ENCODE assay signal across 1 cellular context in genomic region chr7:19919156-19920085, GRCh38.
TF ChIP-seq lines count a peak whose summit lies in the region.

No MANE protein-coding gene starts in this region.

TF ChIP-seq in WTC11, 78 proteins besides CTCF, POLR2A, EP300 and RAD21 (continued from another document):
- TF ChIP-seq, protein P1, sequence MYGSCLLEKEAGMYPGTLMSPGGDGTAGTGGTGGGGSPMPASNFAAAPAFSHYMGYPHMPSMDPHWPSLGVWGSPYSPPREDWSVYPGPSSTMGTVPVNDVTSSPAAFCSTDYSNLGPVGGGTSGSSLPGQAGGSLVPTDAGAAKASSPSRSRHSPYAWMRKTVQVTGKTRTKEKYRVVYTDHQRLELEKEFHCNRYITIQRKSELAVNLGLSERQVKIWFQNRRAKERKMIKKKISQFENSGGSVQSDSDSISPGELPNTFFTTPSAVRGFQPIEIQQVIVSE (CRISPR knock-in tag; IDR thresholded peaks at IDR 0.05; ENCODE audit: borderline replicate concordance) = no peak
- no peak for TF ChIP-seq SMAD4 (CRISPR knock-in tag; IDR thresholded peaks at IDR 0.05)
- TF ChIP-seq ZMAT4 (CRISPR knock-in tag; IDR thresholded peaks at IDR 0.05) = no peak
- no peak for TF ChIP-seq GRHL2 (CRISPR knock-in tag; IDR thresholded peaks at IDR 0.05; ENCODE audit: insufficient replicate concordance, severe bottlenecking)
- no peak for TF ChIP-seq ATF2 (CRISPR knock-in tag; IDR thresholded peaks at IDR 0.05; ENCODE audit: borderline replicate concordance, low read depth)
